In genomic region chr19:6057651-6058365, GRCh38 we compare ENCODE assay signal across 8 cellular contexts. TPM values are rescaled to one million over a fixed set of nuclear protein-coding genes. Genes with fewer than 3 reads are reported as not detected.
A peak's percentile ranks its signal among the peaks of the same experiment; 100 is the strongest.
DNase-seq lines count a peak whose midpoint lies in the region; ATAC-seq and TF ChIP-seq lines count a peak whose summit lies in the region.

No MANE protein-coding gene starts in this region.

- H3K36me3 Mint-ChIP-seq in MCF 10A (ENCODE audit: insufficient read depth, unreplicated experiment) (peaks cover 12% of the 10 kb centered on the region), WTC11 (no peaks in the 10 kb centered on the region)
- no peaks in the 10 kb centered on the region for H3K36me3 Mint-ChIP-seq in activated T-cell treated with anti-CD3 and anti-CD28 coated beads, Interleukin-2, amount 50 U/mL, for 4 hours (ENCODE audit: insufficient read depth)

- WGBS in IMR-90 (ENCODE audit: extremely low coverage in 2 of 2, insufficient read length in 1 of 2), 2 experiments: 59% methylated on average over 2 of the region's 13 CpGs; no CpG with 5 or more reads in 1 of the 2 experiments
- 79 to 92% (median 84%) methylated on average over 11 to 13 of the region's 13 CpGs for WGBS in stomach, 5 donors

- H2BK20ac ChIP-seq in IMR-90 (ENCODE audit: low read depth, low read length): peak overlapping the region; percentile 68; the same call in 1 of the 2 replicates

- H3K27ac ChIP-seq in IMR-90 (ENCODE audit: insufficient read depth, low read length): peak overlapping the region; percentile 20; the same call in 1 of the 2 replicates
- H3K27ac ChIP-seq in lower lobe of right lung: peak overlapping the region; percentile 94
- peak overlapping the region; percentile 71 to 90 (median 89) for H3K27ac ChIP-seq in stomach

- H3K9ac ChIP-seq in IMR-90 (ENCODE audit: low read depth, low read length): no peak overlapping the region

- intact Hi-C loops in IMR-90 (cut with micrococcal nuclease) (loop anchor here (2.0 kb wide), 1 partner anchor 67 kb away; no protein-coding TSS in a partner anchor), MCF 10A (cut with micrococcal nuclease) (loop anchor here (1.0 to 2.0 kb wide), 4 partner anchors 19 to 67 kb away; partner anchors contain the start of gene RFX2), lower lobe of right lung (cut with DNase I) (no loop called here), stomach (cut with DNase I; ENCODE audit: low total_unique reads) (no loop called here)

- no peak for TF ChIP-seq EP300 in stomach (IDR thresholded peaks at IDR 0.05)

- no peaks in the 10 kb centered on the region for H3K27me3 Mint-ChIP-seq in MCF 10A (ENCODE audit: insufficient read depth, unreplicated experiment)
- peaks cover 2% of the 10 kb centered on the region for H3K27me3 Mint-ChIP-seq in activated T-cell treated with anti-CD3 and anti-CD28 coated beads, Interleukin-2, amount 50 U/mL, for 4 hours (ENCODE audit: low read depth)
- no peaks in the 10 kb centered on the region; the same call in 1 of the 2 replicates for H3K27me3 Mint-ChIP-seq in WTC11 (ENCODE audit: low read depth)

- TF ChIP-seq CTCF in IMR-90 (conservative IDR thresholded peaks at IDR 0.05; ENCODE audit: low read depth, low read length) (no peak), MCF 10A (IDR thresholded peaks at IDR 0.05; ENCODE audit: unreplicated experiment) (no peak), lower lobe of right lung (IDR thresholded peaks at IDR 0.05) (no peak), stomach (IDR thresholded peaks at IDR 0.05) (no peak), WTC11 (IDR thresholded peaks at IDR 0.05) (no peak)

- peak overlapping the region; percentile 45 for H4K91ac ChIP-seq in IMR-90 (ENCODE audit: insufficient read depth, low read depth, low read length)

- H4K5ac ChIP-seq in IMR-90 (ENCODE audit: low read depth, low read length): peak overlapping the region; percentile 19; the same call in 1 of the 2 replicates

- dilution Hi-C loops in IMR-90 (cut with HindIII; ENCODE audit: low sequenced_read_pairs, unreplicated experiment): no loop called here

- peak overlapping the region; percentile 57; the same call in 2 of the 3 replicates for H2BK15ac ChIP-seq in IMR-90 (ENCODE audit: low read depth, low read length)

- H2BK5ac ChIP-seq in IMR-90 (ENCODE audit: low read depth, low read length, poor library complexity, severe bottlenecking): peak overlapping the region; percentile 16

- H3K36me3 ChIP-seq in IMR-90 (ENCODE audit: control insufficient read depth, insufficient read depth, low read length) (no peaks in the 10 kb centered on the region), lower lobe of right lung (no peaks in the 10 kb centered on the region), stomach (no peaks in the 10 kb centered on the region)

- peak overlapping the region; percentile 33 for H2AFZ ChIP-seq in IMR-90 (replicated peaks; ENCODE audit: low read length, poor library complexity)

- no peak overlapping the region for H3K56ac ChIP-seq in IMR-90 (ENCODE audit: extremely low read depth, insufficient read depth, low read length)

- 0 out of 2 replicates have a peak overlapping the region, but pooled peaks have one; percentile 4 for H3K23ac ChIP-seq in IMR-90 (ENCODE audit: low read depth, low read length)

- H3K4me1 ChIP-seq in IMR-90 (ENCODE audit: control insufficient read depth, insufficient read depth, low read length) (peaks cover 16% of the 10 kb centered on the region), lower lobe of right lung (peaks cover 71% of the 10 kb centered on the region), stomach (peaks cover 44 to 70% (median 57%) of the 10 kb centered on the region in 4 donors)

- BruUV-seq in IMR-90 (replicated peaks; lab: Mats Ljungman, UMichigan) (no TSS peak), MCF 10A (replicated peaks; lab: Mats Ljungman, UMichigan) (TSS peak; percentile 92)

- H3K27ac Mint-ChIP-seq in MCF 10A (ENCODE audit: low read depth, unreplicated experiment) (peak overlapping the region; percentile 100), WTC11 (no peak overlapping the region; the same call in 1 of the 2 replicates)

- H2BK120ac ChIP-seq in IMR-90 (ENCODE audit: low read depth, low read length): peak overlapping the region; percentile 69

- in situ Hi-C loops in IMR-90 (cut with MboI; ENCODE audit: low sequenced_read_pairs): loop anchor here (5.0 kb wide), 1 partner anchor 59 kb away; no protein-coding TSS in a partner anchor

- ATAC-seq in IMR-90 (ENCODE audit: low read depth): no peak
- ATAC-seq in lower lobe of right lung: no peak
- ATAC-seq in activated T-cell treated with anti-CD3 and anti-CD28 coated beads, Interleukin-2, amount 50 U/mL, for 4 hours: no peak
- no peak for ATAC-seq in WTC11

- TF ChIP-seq RAD21 in IMR-90 (IDR thresholded peaks at IDR 0.05; ENCODE audit: low read length): no peak

- H3K9me3 ChIP-seq in IMR-90 (ENCODE audit: control insufficient read depth, insufficient read depth, low read length) (no peaks in the 10 kb centered on the region), lower lobe of right lung (no peaks in the 10 kb centered on the region), stomach (no peaks in the 10 kb centered on the region)

- H3K4me1 Mint-ChIP-seq in MCF 10A (ENCODE audit: insufficient read depth, unreplicated experiment) (peaks cover 47% of the 10 kb centered on the region), WTC11 (peaks cover 20% of the 10 kb centered on the region)
- H3K4me1 Mint-ChIP-seq in activated T-cell treated with anti-CD3 and anti-CD28 coated beads, Interleukin-2, amount 50 U/mL, for 4 hours (ENCODE audit: low read depth): peaks cover 39% of the 10 kb centered on the region

- CTCF ChIA-PET in IMR-90 (lab: Yijun Ruan, JAX) (interaction anchor here (1.2 kb wide), 1 partner anchor 9 kb away, joined by 6 read pairs; no protein-coding TSS in a partner anchor), MCF 10A (lab: Yijun Ruan, JAX) (interaction anchor here (0.5 to 3.2 kb wide), 13 partner anchors 18 to 70 kb away, joined by 3 to 23 read pairs (median 4); no protein-coding TSS in a partner anchor), WTC11 (lab: Charles Lee) (interaction anchor here (1.0 to 2.3 kb wide), 2 partner anchors 10 to 58 kb away, joined by 4 to 12 read pairs; no protein-coding TSS in a partner anchor)

- no peaks in the 10 kb centered on the region for H4K20me1 ChIP-seq in IMR-90 (ENCODE audit: insufficient read depth, low read length)

- H3K27me3 ChIP-seq in IMR-90 (ENCODE audit: control insufficient read depth, insufficient read depth, low read length) (no peaks in the 10 kb centered on the region), lower lobe of right lung (ENCODE audit: low read depth) (no peaks in the 10 kb centered on the region), stomach (no peaks in the 10 kb centered on the region)

- peaks cover 0 to 23% of the 10 kb centered on the region in 2 experiments; a peak in 3 of 4 replicates for H3K79me1 ChIP-seq in IMR-90 (ENCODE audit: low read depth in 1 of 2, low read length in 2 of 2)

- peaks cover 16% of the 10 kb centered on the region for H3K9me1 ChIP-seq in IMR-90 (ENCODE audit: insufficient read depth, low read length)

- H3K4me3 ChIP-seq in IMR-90 (ENCODE audit: insufficient read depth, low read depth, low read length) (no peak overlapping the region), lower lobe of right lung (no peak overlapping the region), stomach (no peak overlapping the region)

- H3K4me2 ChIP-seq in IMR-90 (ENCODE audit: low read depth, low read length): no peak overlapping the region

- H3K18ac ChIP-seq in IMR-90 (ENCODE audit: low read depth, low read length): peak overlapping the region; percentile 21; the same call in 1 of the 2 replicates

- TF ChIP-seq POLR2A in IMR-90 (IDR thresholded peaks at IDR 0.05; ENCODE audit: low read depth, low read length) (no peak), stomach (IDR thresholded peaks at IDR 0.05) (no peak)

- POLR2A ChIA-PET in IMR-90 (lab: Charles Lee; ENCODE audit: unreplicated experiment): interaction anchor here (0.6 kb wide), 1 partner anchor 348 kb away, joined by 5 read pairs; no protein-coding TSS in a partner anchor
- POLR2A ChIA-PET in MCF 10A (lab: Yijun Ruan, JAX): interaction anchor here (0.6 to 7.4 kb wide), 26 partner anchors 10 to 663 kb away, joined by 3 to 125 read pairs (median 5); partner anchors contain the start of genes C3, NDUFA11 and VMAC
- POLR2A ChIA-PET in WTC11 (lab: Charles Lee): no interaction called here

- H3K4ac ChIP-seq in IMR-90 (ENCODE audit: low read depth, low read length): peak overlapping the region; percentile 67

- no peak overlapping the region for H2AK9ac ChIP-seq in IMR-90 (replicated peaks; ENCODE audit: low read depth, low read length, poor library complexity)

- H3K14ac ChIP-seq in IMR-90 (replicated peaks; ENCODE audit: low read depth, low read length): peak overlapping the region; percentile 69

- peak overlapping the region; percentile 13 to 29; a peak in 2 of 4 replicates for H4K8ac ChIP-seq in IMR-90 (ENCODE audit: low read depth in 2 of 2, low read length in 2 of 2)

- peak overlapping the region; percentile 50 for H2AK5ac ChIP-seq in IMR-90 (ENCODE audit: low read depth, low read length)

- H3K4me3 Mint-ChIP-seq in MCF 10A (ENCODE audit: unreplicated experiment): peak overlapping the region; percentile 57
- no peak overlapping the region for H3K4me3 Mint-ChIP-seq in activated T-cell treated with anti-CD3 and anti-CD28 coated beads, Interleukin-2, amount 50 U/mL, for 4 hours
- no peak overlapping the region for H3K4me3 Mint-ChIP-seq in WTC11

- H3K9me3 Mint-ChIP-seq in MCF 10A (ENCODE audit: unreplicated experiment): no peaks in the 10 kb centered on the region
- no peaks in the 10 kb centered on the region for H3K9me3 Mint-ChIP-seq in activated T-cell treated with anti-CD3 and anti-CD28 coated beads, Interleukin-2, amount 50 U/mL, for 4 hours
- peaks cover 4% of the 10 kb centered on the region; the same call in 1 of the 2 replicates for H3K9me3 Mint-ChIP-seq in WTC11

- DNase-seq in IMR-90: no peak
- DNase-seq in MCF 10A (ENCODE audit: unreplicated experiment): no peak
- DNase-seq in lower lobe of right lung: no peak
- DNase-seq in stomach: no peak
- no peak for DNase-seq in OCI-M1 (lab: John Stamatoyannopoulos, UW)
- no peak for DNase-seq in activated T-cell treated with anti-CD3 and anti-CD28 coated beads, Interleukin-2, amount 50 U/mL, for 4 hours
- DNase-seq in WTC11 (ENCODE audit: low spot score): no peak
- no peak for DNase-seq in NAMALWA (ENCODE audit: low spot score)

TF ChIP-seq in IMR-90, 13 proteins besides CTCF, POLR2A, EP300 and RAD21 (continues in another document):
- TF ChIP-seq MAZ (IDR thresholded peaks at IDR 0.05; ENCODE audit: borderline replicate concordance, low read depth, low read length): no peak

RNA-seq across cellular contexts. Expression of gene RFX2, which starts 52.5 kb away (rescaled TPM):
- total RNA-seq in IMR-90 (2012; rRNA removed) (2.2 and 2.5 TPM in 2 replicates), MCF 10A (2022) (9.9 and 10.7 TPM in 2 replicates), lower lobe of right lung (20.9 TPM), stomach (100 to 1,000 TPM in 1 of 5 donors, 10 to 100 TPM in 1, 1 to 10 TPM in 3; 1.2 to 123 (median 8.9) TPM), WTC11 (2021) (3.4 to 4.6 TPM (median 4.2 TPM) in 3 replicates)
- polyA plus RNA-seq in IMR-90 (2012; rRNA removed) (4.9 and 5.6 TPM in 2 replicates), stomach (1 to 10 TPM; 1.8 to 7.9 (median 6.4) TPM)
- 3.9 and 6.2 TPM in 2 replicates for polyA plus RNA-seq in IMR-90 (2012; cell fraction: cytosol; rRNA removed)
- polyA plus RNA-seq in IMR-90 (2012; cell fraction: nucleus; rRNA removed; ENCODE audit: low replicate concordance): 7.6 and 16.1 TPM in 2 replicates
- 1 to 10 TPM; 4.0 to 5.1 (median 4.0) TPM for total RNA-seq in activated T-cell treated with anti-CD3 and anti-CD28 coated beads, Interleukin-2, amount 50 U/mL, for 4 hours

Comparison
In these comparisons a context has a peak if more than half of its experiments do, and no peak if none do; other contexts are left out.
1. H3K27ac ChIP-seq: peak in every context shown above with its lines; median percentile 94 in lower lobe of right lung; 89 in stomach; 20 in IMR-90.
2. intact Hi-C loops: an anchor here in IMR-90 (2.0 kb wide) and MCF 10A (1.0 to 2.0 kb wide); none called in lower lobe of right lung and stomach.